10 cellular contexts compared by ENCODE assay signal in the genomic region with DNA sequence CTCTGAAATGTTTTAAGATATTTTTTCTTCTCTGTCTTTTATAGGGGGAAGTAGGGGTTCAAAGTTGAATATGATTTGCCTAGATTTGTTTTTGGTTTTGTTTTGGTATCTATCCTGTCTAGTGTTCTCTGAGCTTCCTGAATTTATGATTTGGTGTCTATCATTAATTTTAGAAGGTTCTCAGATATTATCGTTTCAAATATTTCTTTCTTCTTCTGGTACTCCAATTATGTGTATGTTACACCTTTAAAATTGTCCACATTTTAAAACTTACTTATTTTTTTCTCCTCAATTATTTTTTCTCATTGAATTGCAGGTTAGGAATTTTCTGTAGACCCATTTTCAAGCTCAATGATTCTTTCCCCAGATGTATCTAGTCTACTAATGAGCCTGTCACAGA. TPM values are rescaled to one million over a fixed set of nuclear protein-coding genes. Genes with fewer than 3 reads are reported as not detected.
"Had no signal": no experiment of that assay in that cellular context is flagged by ENCODE, and none has a peak within 500 bp of the region (broad histone marks: within the 10 kb centered on the region; RNA-seq: fewer than 3 reads in every experiment).

No MANE protein-coding gene starts in this region.

- H3K9ac ChIP-seq: KMS-11 had no signal

- H3K27ac ChIP-seq: HL-60, KMS-11 had no signal

- ATAC-seq: HepG2, K562 had no signal

- DNase-seq: IMR-90, KBM-7, KG1 had no signal

- H3K4me3 ChIP-seq: K562 had no signal

- H3K4me2 ChIP-seq: KMS-11 had no signal

RNA-seq across cellular contexts. Expression of a gene that starts 13.8 kb away (rescaled TPM):
- total RNA-seq: HepG2, HT-29, HT1080 had no signal
- polyA plus RNA-seq: HepG2, IgD-negative memory B cell had no signal
